10 cellular contexts compared by ENCODE assay signal in genomic region chr2:9112079-9112721, GRCh38.
DNase-seq lines count a peak whose midpoint lies in the region; ATAC-seq and TF ChIP-seq lines count a peak whose summit lies in the region.
"Had no signal": no experiment of that assay in that cellular context is flagged by ENCODE, and none has a peak within 500 bp of the region (broad histone marks: within the 10 kb centered on the region; RNA-seq: fewer than 3 reads in every experiment).

No MANE protein-coding gene starts in this region.

- no peaks in the 10 kb centered on the region for H3K36me3 ChIP-seq in BLaER1
- H3K36me3 ChIP-seq in ovary, result no peaks in the 10 kb centered on the region

- TF ChIP-seq EP300 in ovary (IDR thresholded peaks at IDR 0.05), result no peak

- H3K27ac ChIP-seq in BLaER1 (no peak overlapping the region), RWPE1 (peak overlapping the region; percentile 90), ovary (peak overlapping the region in 1 of 2 donors; percentile 42)

- no peak for TF ChIP-seq POLR2A in ovary (IDR thresholded peaks at IDR 0.05)

- H3K4me2 ChIP-seq in BLaER1, result peak overlapping the region; percentile 51

- POLR2A ChIA-PET in RWPE1 (lab: Yijun Ruan, JAX; ENCODE audit: low non-redundant PET), result interaction anchor here (1.1 kb wide), 1 partner anchor 108 kb away, joined by 3 read pairs; no protein-coding TSS in a partner anchor

- H3K9ac ChIP-seq in BLaER1, result no peak overlapping the region

- intact Hi-C loops in ovary (cut with DNase I), result loop anchor here in 1 of 4 donors (10.0 kb wide), 1 partner anchor 207 kb away; no protein-coding TSS in a partner anchor

- no peaks in the 10 kb centered on the region for H3K27me3 ChIP-seq in BLaER1
- no peaks in the 10 kb centered on the region for H3K27me3 ChIP-seq in ovary

- no peak for TF ChIP-seq CTCF in RWPE1 (conservative IDR thresholded peaks at IDR 0.05; ENCODE audit: low read depth)
- no peak for TF ChIP-seq CTCF in fibroblast of pulmonary artery (IDR thresholded peaks at IDR 0.05; ENCODE audit: low read length, missing control alignments)
- no peak for TF ChIP-seq CTCF in ovary (IDR thresholded peaks at IDR 0.05)

- CTCF ChIA-PET in RWPE1 (lab: Yijun Ruan, JAX), result no interaction called here

- ATAC-seq in GM18909 (IDR thresholded peaks at IDR 0.05; ENCODE audit: poor library complexity, unreplicated experiment) (no peak), GM21447 (IDR thresholded peaks at IDR 0.05; ENCODE audit: unreplicated experiment) (no peak)

- peak; percentile 88 for DNase-seq in RWPE1 (ENCODE audit: low spot score)
- peak; percentile 86 for DNase-seq in fibroblast of pulmonary artery (ENCODE audit: low read depth)
- DNase-seq in ovary, result peak; percentile 81 to 85 (median 83)
- DNase-seq in NCI-H526 (lab: John Stamatoyannopoulos, UW), result no peak
- DNase-seq in NCI-H1930 (lab: John Stamatoyannopoulos, UW), result no peak
- DNase-seq: NCI-H526 treated with DMSO at 0.1 percent for 48 hours; stimulated activated CD4-positive, alpha-beta T cell treated with anti-CD3 and anti-CD28 coated beads, Interleukin-4, amount 100 ng/mL, for 24 hours had no signal

- no peaks in the 10 kb centered on the region for H3K9me3 ChIP-seq in BLaER1
- no peaks in the 10 kb centered on the region for H3K9me3 ChIP-seq in ovary

- H3K4me1 ChIP-seq in BLaER1 (peaks cover 46% of the 10 kb centered on the region), ovary (ENCODE audit: insufficient read depth) (peaks cover 5% of the 10 kb centered on the region)

- WGBS in ovary, 3 donors, result 27 to 35% (median 34%) methylated on average over 23 of the region's 23 CpGs

- no peaks in the 10 kb centered on the region for H4K20me1 ChIP-seq in BLaER1

- no peak overlapping the region for H3K4me3 ChIP-seq in BLaER1
- no peak overlapping the region for H3K4me3 ChIP-seq in fibroblast of pulmonary artery (replicated peaks; ENCODE audit: low read depth, low read length)
- no peak overlapping the region for H3K4me3 ChIP-seq in ovary

Comparison
In these comparisons a context has a peak if more than half of its experiments do, and no peak if none do; other contexts are left out.
1. DNase-seq: peak in RWPE1 (single experiment), fibroblast of pulmonary artery (single experiment) and ovary (5 of 5); none in NCI-H526 (0 of 2) and NCI-H1930 (0 of 2).